ENCODE assay signal across 9 cellular contexts in the genomic region with DNA sequence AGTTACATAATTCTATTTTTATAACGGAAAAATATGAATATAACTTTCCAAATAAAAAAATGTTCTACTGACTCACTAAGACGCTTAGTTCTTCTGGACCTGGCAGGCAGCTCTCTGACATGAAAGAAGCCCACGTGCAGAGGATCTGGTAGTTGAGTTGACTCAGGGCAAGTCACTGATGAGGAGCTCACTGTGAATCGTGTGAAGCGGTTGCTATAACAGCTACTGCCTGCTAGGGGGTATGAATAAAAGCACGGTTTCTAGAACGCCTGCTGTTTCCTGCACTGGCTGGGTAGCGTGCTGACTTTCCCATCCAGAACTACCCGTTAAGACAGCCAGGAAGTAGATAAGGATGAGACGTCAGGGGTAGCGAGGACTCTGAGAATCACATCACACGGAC. TPM values are rescaled to one million over a fixed set of nuclear protein-coding genes. Genes with fewer than 3 reads are reported as not detected.
DNase-seq lines count a peak whose midpoint lies in the region; ATAC-seq, FAIRE-seq and TF ChIP-seq lines count a peak whose summit lies in the region.
"Had no signal": no experiment of that assay in that cellular context is flagged by ENCODE, and none has a peak within 500 bp of the region (broad histone marks: within the 10 kb centered on the region; RNA-seq: fewer than 3 reads in every experiment).

No MANE protein-coding gene starts in this region.

- H2AFZ ChIP-seq in DND-41 (ENCODE audit: low read depth, low read length) (no peak overlapping the region), OCI-LY7 (ENCODE audit: low read length) (no peak overlapping the region)

- ATAC-seq in DND-41 (ENCODE audit: insufficient read depth, low read depth) (peak; percentile 53; the same call in 2 of the 3 replicates), pancreas (peak in 3 of 4 donors; percentile 28 to 58 (median 48)), GM21381 (IDR thresholded peaks at IDR 0.05; ENCODE audit: unreplicated experiment) (no peak)

- H3K36me3 ChIP-seq in DND-41 (ENCODE audit: insufficient read depth, low read length) = no peaks in the 10 kb centered on the region
- no peaks in the 10 kb centered on the region for H3K36me3 ChIP-seq in pancreas
- H3K36me3 ChIP-seq in OCI-LY7 (ENCODE audit: insufficient read depth, low read length) = no peaks in the 10 kb centered on the region

- POLR2A ChIA-PET in OCI-LY7 (lab: Charles Lee) = no interaction called here

- no peak for DNase-seq in DND-41
- DNase-seq in RKO (ENCODE audit: low spot score) = peak; percentile 73
- peak; percentile 88 for DNase-seq in dermis blood vessel endothelial cell
- DNase-seq in pancreas = no peak
- no peak for DNase-seq in OCI-LY7 (ENCODE audit: low spot score)
- no peak for DNase-seq in NCI-H2029 (lab: John Stamatoyannopoulos, UW)
- no peak for DNase-seq in DMS153 treated with DMSO at 0.1 percent for 48 hours (lab: John Stamatoyannopoulos, UW; ENCODE audit: unreplicated experiment)
- DNase-seq: SK-N-SH had no signal

- no peak for FAIRE-seq in pancreas (lab: Jason Lieb, UNC)

- H3K27ac ChIP-seq in DND-41 (ENCODE audit: low read length) (no peak overlapping the region), pancreas (no peak overlapping the region), OCI-LY7 (ENCODE audit: low read depth, low read length, poor library complexity, severe bottlenecking) (no peak overlapping the region)

- H3K9ac ChIP-seq in DND-41 (ENCODE audit: low read depth, low read length) = no peak overlapping the region
- H3K9ac ChIP-seq: SK-N-SH had no signal

- H3K4me1 ChIP-seq in DND-41 (ENCODE audit: insufficient read depth, low read length) (0 out of 2 replicates have a peak, but pooled peaks cover 3% of the 10 kb centered on the region), pancreas (no peaks in the 10 kb centered on the region), OCI-LY7 (ENCODE audit: insufficient read depth, low read length, poor library complexity, severe bottlenecking) (no peaks in the 10 kb centered on the region)

- no TSS peak for BruUV-seq in OCI-LY7 (replicated peaks; lab: Mats Ljungman, UMichigan)

- no peak for TF ChIP-seq CTCF in DND-41 (IDR thresholded peaks at IDR 0.05; ENCODE audit: borderline replicate concordance, extremely low read depth, low read length, poor library complexity, severe bottlenecking)
- no peak for TF ChIP-seq CTCF in pancreas (IDR thresholded peaks at IDR 0.05)
- TF ChIP-seq CTCF in OCI-LY7 (conservative IDR thresholded peaks at IDR 0.05; ENCODE audit: low read length) = no peak

- H3K4me3 ChIP-seq in DND-41 (ENCODE audit: low read depth in 1 of 2, low read length in 2 of 2) (no peak overlapping the region), pancreas (no peak overlapping the region), OCI-LY7 (ENCODE audit: low read depth, low read length, poor library complexity, severe bottlenecking) (no peak overlapping the region)

- no peaks in the 10 kb centered on the region for H3K79me2 ChIP-seq in DND-41 (ENCODE audit: insufficient read depth, low read length)
- no peaks in the 10 kb centered on the region for H3K79me2 ChIP-seq in OCI-LY7 (ENCODE audit: insufficient read depth, low read depth, low read length)

- no peak overlapping the region for H3K4me2 ChIP-seq in DND-41 (ENCODE audit: insufficient read depth, low read length)
- H3K4me2 ChIP-seq in OCI-LY7 (ENCODE audit: low read length) = no peak overlapping the region
- H3K4me2 ChIP-seq: SK-N-SH had no signal

- H4K20me1 ChIP-seq in DND-41 (ENCODE audit: insufficient read depth, low read length) (no peaks in the 10 kb centered on the region), OCI-LY7 (ENCODE audit: insufficient read depth, low read length) (no peaks in the 10 kb centered on the region)

- H3K9me2 ChIP-seq in OCI-LY7 (ENCODE audit: insufficient read depth, low read length) = no peaks in the 10 kb centered on the region
- H3K9me2 ChIP-seq: SK-N-SH had no signal

- WGBS in pancreas, 2 donors = 20 to 26% methylated on average over 12 of the region's 12 CpGs

- H3K27me3 ChIP-seq in DND-41 (ENCODE audit: insufficient read depth, low read length, poor library complexity) (peaks cover 3% of the 10 kb centered on the region), pancreas (no peaks in the 10 kb centered on the region)

- H3K9me3 ChIP-seq in DND-41 (ENCODE audit: insufficient read depth, low read length, severe bottlenecking) = no peaks in the 10 kb centered on the region
- H3K9me3 ChIP-seq in pancreas = no peaks in the 10 kb centered on the region
- no peaks in the 10 kb centered on the region for H3K9me3 ChIP-seq in OCI-LY7 (ENCODE audit: low read length)
- H3K9me3 ChIP-seq: SK-N-SH had no signal

- intact Hi-C loops in pancreas (cut with DNase I) (no loop called here), OCI-LY7 (cut with micrococcal nuclease; ENCODE audit: unreplicated experiment) (no loop called here)

- CTCF ChIA-PET in OCI-LY7 (lab: Charles Lee; ENCODE audit: unreplicated experiment) = no interaction called here

RNA-seq across cellular contexts. Expression of a gene that starts 54.7 kb away (rescaled TPM):
- total RNA-seq in dermis blood vessel endothelial cell (19.4 and 35.9 TPM in 2 replicates), pancreas (1 to 10 TPM; 3.7 to 9.3 (median 6.4) TPM), OCI-LY7 (2022) (0.17 and 0.48 TPM in 2 replicates)
- polyA plus RNA-seq in pancreas = 1 to 10 TPM; 3.6 to 5.0 TPM
- total RNA-seq in OCI-LY7 (2014; rRNA removed; shearing (Covaris generic)) = 0.19 and 0.26 TPM in 2 replicates

Comparison
In these comparisons a context has a peak if more than half of its experiments do, and no peak if none do; other contexts are left out.
1. DNase-seq: peak in RKO (single experiment) and dermis blood vessel endothelial cell (single experiment); none in DND-41 (single experiment), pancreas (0 of 6), OCI-LY7 (single experiment), NCI-H2029 (single experiment) and DMS153 treated with DMSO at 0.1 percent for 48 hours (single experiment).